Comparison of ENCODE assay signal across 25 cellular contexts in the genomic region with DNA sequence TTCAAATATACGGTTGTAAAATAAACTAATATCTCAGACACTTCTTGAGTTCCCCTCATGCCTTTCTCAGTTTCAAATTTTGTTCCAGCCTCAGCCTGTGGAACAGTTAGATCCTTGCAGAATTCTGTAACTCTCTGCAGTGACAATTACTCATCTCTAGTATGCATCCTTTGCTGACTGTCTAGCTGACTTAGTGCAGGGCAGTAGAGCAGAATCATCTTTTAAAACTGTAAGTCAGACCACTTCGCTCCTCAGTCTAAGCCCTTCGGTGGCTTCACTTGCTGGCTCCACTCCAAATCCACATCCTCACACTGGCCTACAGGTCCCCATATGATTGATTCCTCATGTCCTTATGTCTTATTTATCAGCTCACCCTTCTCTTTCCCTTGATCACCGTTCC.
DNase-seq lines count a peak whose midpoint lies in the region; ATAC-seq and TF ChIP-seq lines count a peak whose summit lies in the region.
"Had no signal": no experiment of that assay in that cellular context is flagged by ENCODE, and none has a peak within 500 bp of the region (broad histone marks: within the 10 kb centered on the region; RNA-seq: fewer than 3 reads in every experiment).

No MANE protein-coding gene starts in this region.

- no peaks in the 10 kb centered on the region for H4K20me1 ChIP-seq in neural progenitor cell (ENCODE audit: low read depth)

- H2AFZ ChIP-seq in neural progenitor cell (replicated peaks), result peak overlapping the region; percentile 24

- H3K9me3 Mint-ChIP-seq in neural progenitor cell (no peaks in the 10 kb centered on the region), endodermal cell (no peaks in the 10 kb centered on the region)
- no peaks in the 10 kb centered on the region for H3K9me3 Mint-ChIP-seq in activated CD8-positive, alpha-beta T cell treated with anti-CD3 and anti-CD28 coated beads, Interleukin-2, amount 10 ng/mL, durations not matched to agents 7 days and 5 days (ENCODE audit: insufficient read depth)
- H3K9me3 Mint-ChIP-seq: CD8-positive, alpha-beta T cell had no signal

- H3K27ac Mint-ChIP-seq in neural progenitor cell (no peak overlapping the region), endodermal cell (no peak overlapping the region)
- no peak overlapping the region for H3K27ac Mint-ChIP-seq in activated CD8-positive, alpha-beta T cell treated with anti-CD3 and anti-CD28 coated beads, Interleukin-2, amount 10 ng/mL, durations not matched to agents 7 days and 5 days
- H3K27ac Mint-ChIP-seq: CD8-positive, alpha-beta T cell had no signal

- H3K79me2 ChIP-seq in neural progenitor cell (ENCODE audit: low read depth), result no peaks in the 10 kb centered on the region

- H3K4me1 Mint-ChIP-seq in neural progenitor cell (no peaks in the 10 kb centered on the region), endodermal cell (no peaks in the 10 kb centered on the region)
- no peaks in the 10 kb centered on the region for H3K4me1 Mint-ChIP-seq in activated CD8-positive, alpha-beta T cell treated with anti-CD3 and anti-CD28 coated beads, Interleukin-2, amount 10 ng/mL, durations not matched to agents 7 days and 5 days (ENCODE audit: low read depth)

- H3K9me3 ChIP-seq in neural progenitor cell (ENCODE audit: low read depth), result no peaks in the 10 kb centered on the region
- H3K9me3 ChIP-seq in endodermal cell (ENCODE audit: control insufficient read depth, low read length), result no peaks in the 10 kb centered on the region

- no peaks in the 10 kb centered on the region for H3K4me1 ChIP-seq in neural progenitor cell
- H3K4me1 ChIP-seq in endodermal cell (ENCODE audit: control insufficient read depth, insufficient read depth, low read length), result no peaks in the 10 kb centered on the region

- H3K36me3 Mint-ChIP-seq in neural progenitor cell, result no peaks in the 10 kb centered on the region
- H3K36me3 Mint-ChIP-seq in activated CD8-positive, alpha-beta T cell treated with anti-CD3 and anti-CD28 coated beads, Interleukin-2, amount 10 ng/mL, durations not matched to agents 7 days and 5 days (ENCODE audit: low read depth), result no peaks in the 10 kb centered on the region
- no peaks in the 10 kb centered on the region for H3K36me3 Mint-ChIP-seq in endodermal cell (ENCODE audit: low read depth)
- H3K36me3 Mint-ChIP-seq: CD8-positive, alpha-beta T cell had no signal

- 83 to 92% methylated on average over 2 to 4 of the region's 4 CpGs for WGBS in endodermal cell (ENCODE audit: insufficient coverage in 1 of 2, insufficient read length in 1 of 2), 2 experiments

- H3K27ac ChIP-seq in neural progenitor cell, result no peak overlapping the region
- H3K27ac ChIP-seq in endodermal cell (ENCODE audit: low read depth, low read length), result no peak overlapping the region
- H3K27ac ChIP-seq: 22Rv1, HL-60 had no signal

- DNase-seq in NCI-H82 (lab: John Stamatoyannopoulos, UW) (peak; percentile 7), NCI-H82 treated with DMSO at 0.1 percent for 48 hours (lab: John Stamatoyannopoulos, UW; ENCODE audit: unreplicated experiment) (no peak), epithelial cell of esophagus (ENCODE audit: low read depth) (peak; percentile 15), neural progenitor cell (ENCODE audit: low spot score) (no peak), erythroblast (lab: John Stamatoyannopoulos, UW) (no peak), endodermal cell (no peak)
- no peak for DNase-seq in activated CD8-positive, alpha-beta T cell treated with anti-CD3 and anti-CD28 coated beads, Interleukin-2, amount 10 ng/mL, durations not matched to agents 7 days and 5 days
- DNase-seq: ACHN; AML-193; C1 segment of cervical spinal cord; CD8-positive, alpha-beta T cell; DMS153; KG1; NCI-H1092 treated with DMSO at 0.1 percent for 48 hours; NCI-H146; NCI-H2029; NCI-H226; NCI-H524; NCI-H774; OCI-M1; Right ventricle myocardium superior had no signal

- no peak for TF ChIP-seq CTCF in epithelial cell of esophagus (IDR thresholded peaks at IDR 0.05; ENCODE audit: insufficient read depth, low read depth, low read length, missing control alignments)
- TF ChIP-seq CTCF in neural progenitor cell (IDR thresholded peaks at IDR 0.05), result no peak
- no peak for TF ChIP-seq CTCF in endodermal cell (conservative IDR thresholded peaks at IDR 0.05)

- H3K36me3 ChIP-seq in neural progenitor cell, result no peaks in the 10 kb centered on the region
- H3K36me3 ChIP-seq in endodermal cell (ENCODE audit: control insufficient read depth, insufficient read depth, low read length), result no peaks in the 10 kb centered on the region

- no peak overlapping the region for H3K4me2 ChIP-seq in neural progenitor cell

- H3K4me3 ChIP-seq in epithelial cell of esophagus (ENCODE audit: low read length) (no peak overlapping the region), neural progenitor cell (no peak overlapping the region), endodermal cell (ENCODE audit: low read length) (no peak overlapping the region)

- POLR2A ChIA-PET in activated CD8-positive, alpha-beta T cell treated with anti-CD3 and anti-CD28 coated beads, Interleukin-2, amount 10 ng/mL, durations not matched to agents 7 days and 5 days (lab: Charles Lee), result no interaction called here

- H3K27me3 Mint-ChIP-seq in neural progenitor cell (ENCODE audit: insufficient read depth, low read depth) (no peaks in the 10 kb centered on the region), endodermal cell (ENCODE audit: insufficient read depth) (no peaks in the 10 kb centered on the region)
- no peaks in the 10 kb centered on the region for H3K27me3 Mint-ChIP-seq in activated CD8-positive, alpha-beta T cell treated with anti-CD3 and anti-CD28 coated beads, Interleukin-2, amount 10 ng/mL, durations not matched to agents 7 days and 5 days (ENCODE audit: low read depth)

- CTCF ChIA-PET in activated CD8-positive, alpha-beta T cell treated with anti-CD3 and anti-CD28 coated beads, Interleukin-2, amount 10 ng/mL, durations not matched to agents 7 days and 5 days (lab: Charles Lee), result no interaction called here

- H3K9ac ChIP-seq in neural progenitor cell (no peak overlapping the region), endodermal cell (ENCODE audit: extremely low read depth, low read length, poor library complexity, severe bottlenecking) (no peak overlapping the region)

- ATAC-seq in activated CD8-positive, alpha-beta T cell treated with anti-CD3 and anti-CD28 coated beads, Interleukin-2, amount 10 ng/mL, durations not matched to agents 7 days and 5 days, result no peak
- no peak for ATAC-seq in GM21381 (IDR thresholded peaks at IDR 0.05; ENCODE audit: unreplicated experiment)
- ATAC-seq: CD8-positive, alpha-beta T cell; HCT116 had no signal

- H3F3A ChIP-seq in neural progenitor cell (ENCODE audit: low read depth), result no peaks in the 10 kb centered on the region

- H3K27me3 ChIP-seq in neural progenitor cell, result no peaks in the 10 kb centered on the region
- H3K27me3 ChIP-seq in endodermal cell (ENCODE audit: control insufficient read depth, insufficient read depth, low read length, poor library complexity, severe bottlenecking), result no peaks in the 10 kb centered on the region

- TF ChIP-seq POLR2A in erythroblast (IDR thresholded peaks at IDR 0.05; ENCODE audit: low read length), result no peak

- H3K4me3 Mint-ChIP-seq in neural progenitor cell (no peak overlapping the region), endodermal cell (no peak overlapping the region)
- H3K4me3 Mint-ChIP-seq in activated CD8-positive, alpha-beta T cell treated with anti-CD3 and anti-CD28 coated beads, Interleukin-2, amount 10 ng/mL, durations not matched to agents 7 days and 5 days, result no peak overlapping the region
- H3K4me3 Mint-ChIP-seq: CD8-positive, alpha-beta T cell had no signal

Comparison
In these comparisons a context has a peak if more than half of its experiments do, and no peak if none do; other contexts are left out.
1. DNase-seq: peak in NCI-H82 (single experiment) and epithelial cell of esophagus (single experiment); none in NCI-H82 treated with DMSO at 0.1 percent for 48 hours (single experiment), neural progenitor cell (single experiment), erythroblast (0 of 2), activated CD8-positive, alpha-beta T cell treated with anti-CD3 and anti-CD28 coated beads, Interleukin-2, amount 10 ng/mL, durations not matched to agents 7 days and 5 days (single experiment) and endodermal cell (single experiment).